ENCODE assay signal across 8 cellular contexts in the genomic region with DNA sequence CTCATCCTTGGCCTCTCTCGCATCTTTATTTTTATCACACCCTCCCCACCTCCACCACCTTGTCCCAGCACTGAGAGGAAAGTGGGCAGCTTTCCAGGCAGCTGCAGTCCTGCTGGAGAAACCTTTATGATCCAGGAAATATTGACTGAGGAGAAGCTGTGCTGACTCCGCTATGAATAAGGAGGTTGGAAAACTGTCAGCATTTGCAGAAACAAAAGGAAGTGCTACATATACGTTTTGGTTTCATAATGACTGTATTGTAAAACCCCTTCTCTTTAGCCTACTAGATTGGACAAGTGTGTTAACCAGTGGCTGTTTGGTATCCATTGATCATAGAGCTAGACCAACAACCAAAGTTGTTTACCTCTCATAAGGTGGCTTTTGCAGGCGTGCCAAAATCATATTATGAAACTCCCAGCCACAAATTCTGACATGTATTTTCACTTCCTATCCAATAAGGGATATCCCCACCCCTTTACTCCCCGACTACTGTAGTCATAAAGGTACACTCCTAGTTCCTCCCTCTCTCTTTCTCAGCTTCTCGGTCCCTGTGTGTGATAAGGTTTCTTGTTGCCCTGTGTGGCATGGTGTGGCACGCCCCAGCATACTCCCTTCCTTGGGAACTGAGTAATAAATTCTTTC.
A peak's percentile ranks its signal among the peaks of the same experiment; 100 is the strongest.
DNase-seq lines count a peak whose midpoint lies in the region; ATAC-seq and TF ChIP-seq lines count a peak whose summit lies in the region.

No MANE protein-coding gene starts in this region.

- no peak overlapping the region for H3K27ac ChIP-seq in mammary epithelial cell (ENCODE audit: insufficient read depth, low read depth, low read length)
- H3K27ac ChIP-seq in smooth muscle cell (ENCODE audit: low read depth) = no peak overlapping the region

- in situ Hi-C loops in mammary epithelial cell (cut with MboI; ENCODE audit: low sequenced_read_pairs in 2 of 2) = no loop called here

- intact Hi-C loops in activated T-helper 1 cell treated with anti-CD3 and anti-CD28 coated beads, Interleukin-12 subunit alpha, Interleukin-12 subunit beta, Interleukin-2, Interleukin-4 antibody, amounts not matched to agents 30 ng/mL and 10 ng/mL and 1 ng/mL, durations not matched to agents 14 hours and 24 hours and 36 hours (cut with micrococcal nuclease) = loop anchor here (1.0 to 2.0 kb wide), 12 partner anchors 32 to 446 kb away; no protein-coding TSS in a partner anchor
- intact Hi-C loops in mammary epithelial cell (cut with micrococcal nuclease) = no loop called here

- no peaks in the 10 kb centered on the region for H3K27me3 Mint-ChIP-seq in activated T-helper 1 cell treated with anti-CD3 and anti-CD28 coated beads, Interleukin-12 subunit alpha, Interleukin-12 subunit beta, Interleukin-2, Interleukin-4 antibody, amounts not matched to agents 30 ng/mL and 10 ng/mL and 1 ng/mL, durations not matched to agents 14 hours and 24 hours and 36 hours (ENCODE audit: insufficient read depth)
- H3K27me3 Mint-ChIP-seq in nephron progenitor cell (ENCODE audit: low read depth, poor library complexity) = no peaks in the 10 kb centered on the region

- H3K4me1 ChIP-seq in mammary epithelial cell (ENCODE audit: insufficient read depth, low read length) (no peaks in the 10 kb centered on the region), smooth muscle cell (ENCODE audit: low read depth) (no peaks in the 10 kb centered on the region)

- dilution Hi-C loops in mammary epithelial cell (cut with HindIII; ENCODE audit: low sequenced_read_pairs) = no loop called here

- H3K9ac ChIP-seq in mammary epithelial cell (ENCODE audit: insufficient read depth, low read length) (no peak overlapping the region), smooth muscle cell (ENCODE audit: low read depth) (no peak overlapping the region)

- no peak overlapping the region for H3K4me3 ChIP-seq in mammary epithelial cell (replicated peaks in 1 of 3; ENCODE audit: insufficient read depth in 1 of 3, low read depth in 2 of 3, low read length in 3 of 3)
- no peak overlapping the region for H3K4me3 ChIP-seq in smooth muscle cell

- H2AFZ ChIP-seq in mammary epithelial cell (ENCODE audit: low read depth, low read length) (no peak overlapping the region), smooth muscle cell (ENCODE audit: low read depth) (no peak overlapping the region)

- H3K9me3 Mint-ChIP-seq in activated T-helper 1 cell treated with anti-CD3 and anti-CD28 coated beads, Interleukin-12 subunit alpha, Interleukin-12 subunit beta, Interleukin-2, Interleukin-4 antibody, amounts not matched to agents 30 ng/mL and 10 ng/mL and 1 ng/mL, durations not matched to agents 14 hours and 24 hours and 36 hours = peaks cover 29% of the 10 kb centered on the region
- peaks cover 66% of the 10 kb centered on the region for H3K9me3 Mint-ChIP-seq in nephron progenitor cell

- no peaks in the 10 kb centered on the region for H3F3A ChIP-seq in smooth muscle cell (ENCODE audit: low read depth)

- no peak for TF ChIP-seq CTCF in nephron progenitor cell (IDR thresholded peaks at IDR 0.05)
- TF ChIP-seq CTCF in mammary epithelial cell (conservative IDR thresholded peaks at IDR 0.05 in 1 of 2, IDR thresholded peaks at IDR 0.05 in 1 of 2; ENCODE audit: extremely low read depth in 1 of 2, insufficient read depth in 1 of 2, low read depth in 1 of 2, low read length in 2 of 2) = no peak
- no peak for TF ChIP-seq CTCF in smooth muscle cell (IDR thresholded peaks at IDR 0.05; ENCODE audit: borderline replicate concordance, insufficient read depth, poor library complexity, severe bottlenecking)

- peaks cover 49% of the 10 kb centered on the region for H3K36me3 Mint-ChIP-seq in activated T-helper 1 cell treated with anti-CD3 and anti-CD28 coated beads, Interleukin-12 subunit alpha, Interleukin-12 subunit beta, Interleukin-2, Interleukin-4 antibody, amounts not matched to agents 30 ng/mL and 10 ng/mL and 1 ng/mL, durations not matched to agents 14 hours and 24 hours and 36 hours (ENCODE audit: low read depth)
- H3K36me3 Mint-ChIP-seq in nephron progenitor cell (ENCODE audit: low read depth) = peaks cover 73% of the 10 kb centered on the region

- H3K27me3 ChIP-seq in mammary epithelial cell (ENCODE audit: insufficient read depth, low read length) (no peaks in the 10 kb centered on the region), smooth muscle cell (ENCODE audit: low read depth) (no peaks in the 10 kb centered on the region)

- H3K36me3 ChIP-seq in mammary epithelial cell (ENCODE audit: insufficient read depth, low read length) = no peaks in the 10 kb centered on the region
- no peaks in the 10 kb centered on the region for H3K36me3 ChIP-seq in smooth muscle cell (ENCODE audit: low read depth)

- CTCF ChIA-PET in mammary epithelial cell (lab: Charles Lee; ENCODE audit: low non-redundant PET) = no interaction called here

- DNase-seq in DMS153 treated with DMSO at 0.1 percent for 48 hours (lab: John Stamatoyannopoulos, UW; ENCODE audit: unreplicated experiment) = peak; percentile 30
- DNase-seq in activated T-helper 1 cell treated with anti-CD3 and anti-CD28 coated beads, Interleukin-12 subunit alpha, Interleukin-12 subunit beta, Interleukin-2, Interleukin-4 antibody, amounts not matched to agents 30 ng/mL and 10 ng/mL and 1 ng/mL, durations not matched to agents 14 hours and 24 hours and 36 hours (ENCODE audit: low spot score) = peak; percentile 37
- DNase-seq in nephron progenitor cell = no peak
- DNase-seq in mammary epithelial cell = no peak
- no peak for DNase-seq in NCI-H187 treated with DMSO at 0.1 percent for 48 hours (lab: John Stamatoyannopoulos, UW)
- no peak for DNase-seq in smooth muscle cell (lab: John Stamatoyannopoulos, UW; ENCODE audit: unreplicated experiment)

- H3K4me3 Mint-ChIP-seq in activated T-helper 1 cell treated with anti-CD3 and anti-CD28 coated beads, Interleukin-12 subunit alpha, Interleukin-12 subunit beta, Interleukin-2, Interleukin-4 antibody, amounts not matched to agents 30 ng/mL and 10 ng/mL and 1 ng/mL, durations not matched to agents 14 hours and 24 hours and 36 hours = peak overlapping the region; percentile 33
- no peak overlapping the region for H3K4me3 Mint-ChIP-seq in nephron progenitor cell

- peaks cover 18% of the 10 kb centered on the region for H3K4me1 Mint-ChIP-seq in activated T-helper 1 cell treated with anti-CD3 and anti-CD28 coated beads, Interleukin-12 subunit alpha, Interleukin-12 subunit beta, Interleukin-2, Interleukin-4 antibody, amounts not matched to agents 30 ng/mL and 10 ng/mL and 1 ng/mL, durations not matched to agents 14 hours and 24 hours and 36 hours (ENCODE audit: low read depth)
- no peaks in the 10 kb centered on the region for H3K4me1 Mint-ChIP-seq in nephron progenitor cell

- H4K20me1 ChIP-seq in mammary epithelial cell (ENCODE audit: insufficient read depth, low read length) = no peaks in the 10 kb centered on the region
- no peaks in the 10 kb centered on the region for H4K20me1 ChIP-seq in smooth muscle cell (ENCODE audit: low read depth)

- H3K4me2 ChIP-seq in mammary epithelial cell (ENCODE audit: insufficient read depth, low read depth, low read length) (no peak overlapping the region), smooth muscle cell (no peak overlapping the region)

- peak overlapping the region; percentile 64 for H3K27ac Mint-ChIP-seq in activated T-helper 1 cell treated with anti-CD3 and anti-CD28 coated beads, Interleukin-12 subunit alpha, Interleukin-12 subunit beta, Interleukin-2, Interleukin-4 antibody, amounts not matched to agents 30 ng/mL and 10 ng/mL and 1 ng/mL, durations not matched to agents 14 hours and 24 hours and 36 hours
- H3K27ac Mint-ChIP-seq in nephron progenitor cell = peak overlapping the region; percentile 71

- H3K9me3 ChIP-seq in mammary epithelial cell (replicated peaks; ENCODE audit: insufficient read depth, low read length) (peaks cover 5% of the 10 kb centered on the region), smooth muscle cell (replicated peaks; ENCODE audit: low read depth) (no peaks in the 10 kb centered on the region)

- H3K79me2 ChIP-seq in mammary epithelial cell (ENCODE audit: insufficient read depth, low read length) = no peaks in the 10 kb centered on the region
- H3K79me2 ChIP-seq in smooth muscle cell (ENCODE audit: low read depth) = no peaks in the 10 kb centered on the region

- WGBS in mammary epithelial cell (ENCODE audit: low coverage, missing lambda C conversion rate) = 36% methylated on average over 7 of the region's 7 CpGs
- WGBS in smooth muscle cell (ENCODE audit: low lambda C conversion rate) = 71% methylated on average over 7 of the region's 7 CpGs

- BruUV-seq in mammary epithelial cell (replicated peaks; lab: Mats Ljungman, UMichigan) = no TSS peak

- peak; percentile 98 for ATAC-seq in GM19455 (IDR thresholded peaks at IDR 0.05; ENCODE audit: unreplicated experiment)
- peak; percentile 97 for ATAC-seq in HG03457 (IDR thresholded peaks at IDR 0.05; ENCODE audit: unreplicated experiment)

Comparison
In these comparisons a context has a peak if more than half of its experiments do, and no peak if none do; other contexts are left out.
1. DNase-seq: peak in DMS153 treated with DMSO at 0.1 percent for 48 hours (single experiment) and activated T-helper 1 cell treated with anti-CD3 and anti-CD28 coated beads, Interleukin-12 subunit alpha, Interleukin-12 subunit beta, Interleukin-2, Interleukin-4 antibody, amounts not matched to agents 30 ng/mL and 10 ng/mL and 1 ng/mL, durations not matched to agents 14 hours and 24 hours and 36 hours (single experiment); none in nephron progenitor cell (single experiment), mammary epithelial cell (single experiment), NCI-H187 treated with DMSO at 0.1 percent for 48 hours (single experiment) and smooth muscle cell (single experiment).